13 cellular contexts compared by ENCODE assay signal in the genomic region with DNA sequence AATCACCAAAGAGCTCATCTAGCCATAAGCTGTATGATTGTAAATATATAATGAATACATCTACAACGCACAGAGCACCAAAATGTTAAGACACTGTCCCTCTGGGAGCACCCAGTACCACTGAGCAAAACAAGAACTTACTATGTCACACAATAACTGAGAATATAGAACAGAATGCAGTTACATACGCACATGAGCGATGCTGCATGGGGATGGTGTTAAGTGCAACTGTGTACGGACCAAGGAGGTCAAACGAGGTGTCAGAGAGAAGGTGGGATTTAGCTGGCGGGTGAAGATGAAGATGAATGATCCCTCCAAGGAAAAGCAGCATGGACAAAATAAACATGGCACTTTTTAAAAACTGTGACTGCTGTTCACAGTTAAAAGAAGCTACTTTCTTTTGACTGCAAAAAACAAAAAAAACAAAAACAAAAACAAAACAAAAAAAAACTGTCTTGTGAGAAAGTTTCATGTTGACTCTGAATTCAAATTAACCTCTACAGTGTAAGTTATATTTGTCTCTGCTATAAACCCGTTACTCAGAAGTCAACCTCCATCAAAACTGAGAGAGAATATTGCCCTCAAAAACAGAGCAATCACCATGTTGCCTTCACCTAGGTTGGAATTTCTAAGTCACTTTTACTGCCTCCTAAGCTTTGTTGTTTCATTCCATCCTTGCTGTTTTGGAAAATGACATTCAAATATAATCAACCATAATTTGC.
"Had no signal": no experiment of that assay in that cellular context is flagged by ENCODE, and none has a peak within 500 bp of the region (broad histone marks: within the 10 kb centered on the region; RNA-seq: fewer than 3 reads in every experiment).

No MANE protein-coding gene starts in this region.

- H3K9me3 ChIP-seq: esophagus muscularis mucosa, lower lobe of right lung, stomach, transverse colon had no signal

- H2AFZ ChIP-seq: parathyroid adenoma had no signal

- ATAC-seq: activated CD4-positive, CD25-positive, alpha-beta regulatory T cell treated with anti-CD3 and anti-CD28 coated beads, Interleukin-2, amount 50 U/mL, for 24 hours; lower lobe of right lung had no signal

- H3K36me3 ChIP-seq: transverse colon had no signal

- DNase-seq: activated naive CD4-positive, alpha-beta T cell; activated T-cell treated with anti-CD3 and anti-CD28 coated beads, Interleukin-2, amount 50 U/mL, for 48 hours; aorta; dorsolateral prefrontal cortex; glutamatergic neuron; lower lobe of right lung; stimulated activated CD4-positive, alpha-beta T cell treated with anti-CD3 and anti-CD28 coated beads, Interleukin-4, amount 100 ng/mL, for 4 hours; stomach; transverse colon had no signal

- H3K27me3 ChIP-seq: dorsolateral prefrontal cortex, esophagus muscularis mucosa, stomach, transverse colon had no signal

- FAIRE-seq: bronchial epithelial cell had no signal

- H3K4me3 ChIP-seq: dorsolateral prefrontal cortex, esophagus muscularis mucosa, lower lobe of right lung, stomach, transverse colon had no signal

- H3K9ac ChIP-seq: parathyroid adenoma had no signal

- H3K4me1 ChIP-seq: parathyroid adenoma had no signal

- H3K79me2 ChIP-seq: parathyroid adenoma had no signal

- H3K27ac ChIP-seq: esophagus muscularis mucosa, lower lobe of right lung, parathyroid adenoma, stomach, transverse colon had no signal
